10 cellular contexts compared by ENCODE assay signal in genomic region chr11:108871152-108871551, GRCh38.
A peak's percentile ranks its signal among the peaks of the same experiment; 100 is the strongest.
DNase-seq lines count a peak whose midpoint lies in the region; ATAC-seq, FAIRE-seq and TF ChIP-seq lines count a peak whose summit lies in the region.
"Had no signal": no experiment of that assay in that cellular context is flagged by ENCODE, and none has a peak within 500 bp of the region (broad histone marks: within the 10 kb centered on the region; RNA-seq: fewer than 3 reads in every experiment).

No MANE protein-coding gene starts in this region.

- H3K9me3 Mint-ChIP-seq in activated CD4-positive, alpha-beta memory T cell treated with anti-CD3 and anti-CD28 coated beads, Interleukin-2, amount 10 ng/mL, durations not matched to agents 7 days and 5 days: no peaks in the 10 kb centered on the region
- H3K9me3 Mint-ChIP-seq in CD14-positive monocyte: no peaks in the 10 kb centered on the region

- H3K27me3 ChIP-seq in Karpas-422 (ENCODE audit: low read length) (no peaks in the 10 kb centered on the region), kidney epithelial cell (ENCODE audit: control insufficient read depth, insufficient read depth, low read length) (no peaks in the 10 kb centered on the region), pancreas (no peaks in the 10 kb centered on the region)
- H3K27me3 ChIP-seq: BLaER1, neutrophil had no signal

- DNase-seq in DMS53 (lab: John Stamatoyannopoulos, UW): peak; percentile 49
- DNase-seq in DMS53 treated with DMSO at 0.1 percent for 48 hours (lab: John Stamatoyannopoulos, UW; ENCODE audit: unreplicated experiment): no peak
- DNase-seq in Karpas-422: peak; percentile 84
- peak; percentile 37 for DNase-seq in activated CD4-positive, alpha-beta memory T cell treated with anti-CD3 and anti-CD28 coated beads, Interleukin-2, amount 10 ng/mL, durations not matched to agents 7 days and 5 days
- DNase-seq in kidney epithelial cell (ENCODE audit: low read depth): no peak
- no peak for DNase-seq in pancreas
- no peak for DNase-seq in CD14-positive monocyte (ENCODE audit: low spot score)

- H3K27me3 Mint-ChIP-seq in activated CD4-positive, alpha-beta memory T cell treated with anti-CD3 and anti-CD28 coated beads, Interleukin-2, amount 10 ng/mL, durations not matched to agents 7 days and 5 days: no peaks in the 10 kb centered on the region
- no peaks in the 10 kb centered on the region for H3K27me3 Mint-ChIP-seq in CD14-positive monocyte (ENCODE audit: low read depth in 3 of 3)

- POLR2A ChIA-PET in activated CD4-positive, alpha-beta memory T cell treated with anti-CD3 and anti-CD28 coated beads, Interleukin-2, amount 10 ng/mL, durations not matched to agents 7 days and 5 days (lab: Charles Lee): no interaction called here

- ATAC-seq in pancreas (no peak), HG02642 (IDR thresholded peaks at IDR 0.05; ENCODE audit: poor library complexity, unreplicated experiment) (no peak)

- H3K36me3 ChIP-seq in Karpas-422 (ENCODE audit: insufficient read depth, low read length) (no peaks in the 10 kb centered on the region), kidney epithelial cell (ENCODE audit: control insufficient read depth, insufficient read depth, low read length) (no peaks in the 10 kb centered on the region), pancreas (no peaks in the 10 kb centered on the region)
- H3K36me3 ChIP-seq: BLaER1, neutrophil had no signal

- H3K4me1 ChIP-seq in Karpas-422 (ENCODE audit: low read length) (peaks cover 28% of the 10 kb centered on the region), pancreas (no peaks in the 10 kb centered on the region)
- H3K4me1 ChIP-seq: BLaER1 had no signal

- H4K20me1 ChIP-seq in Karpas-422 (ENCODE audit: insufficient read depth, low read depth, low read length): no peaks in the 10 kb centered on the region

- no peak overlapping the region for H3K4me3 Mint-ChIP-seq in activated CD4-positive, alpha-beta memory T cell treated with anti-CD3 and anti-CD28 coated beads, Interleukin-2, amount 10 ng/mL, durations not matched to agents 7 days and 5 days
- no peak overlapping the region for H3K4me3 Mint-ChIP-seq in CD14-positive monocyte

- H3K9ac ChIP-seq in Karpas-422 (ENCODE audit: low read length): no peak overlapping the region
- H3K9ac ChIP-seq: BLaER1 had no signal

- H3K4me3 ChIP-seq in Karpas-422 (ENCODE audit: low read length): no peak overlapping the region
- no peak overlapping the region for H3K4me3 ChIP-seq in kidney epithelial cell (ENCODE audit: low read depth, low read length)
- H3K4me3 ChIP-seq in pancreas: no peak overlapping the region
- H3K4me3 ChIP-seq: BLaER1 had no signal

- peaks cover 79% of the 10 kb centered on the region for H3K79me2 ChIP-seq in Karpas-422 (ENCODE audit: low read length)

- no peak for FAIRE-seq in pancreas (lab: Jason Lieb, UNC)

- no peak overlapping the region for H3K4me2 ChIP-seq in Karpas-422 (ENCODE audit: low read depth, low read length, poor library complexity, severe bottlenecking)
- H3K4me2 ChIP-seq: BLaER1 had no signal

- no peaks in the 10 kb centered on the region for H3K36me3 Mint-ChIP-seq in activated CD4-positive, alpha-beta memory T cell treated with anti-CD3 and anti-CD28 coated beads, Interleukin-2, amount 10 ng/mL, durations not matched to agents 7 days and 5 days (ENCODE audit: low read depth)
- no peaks in the 10 kb centered on the region for H3K36me3 Mint-ChIP-seq in CD14-positive monocyte

- no peak overlapping the region for H3K27ac ChIP-seq in Karpas-422 (ENCODE audit: low read length)
- H3K27ac ChIP-seq in pancreas: no peak overlapping the region
- H3K27ac ChIP-seq: BLaER1, neutrophil had no signal

- TF ChIP-seq CTCF in kidney epithelial cell (IDR thresholded peaks at IDR 0.05; ENCODE audit: insufficient read depth, low read length, poor library complexity, severe bottlenecking): peak; percentile 79
- TF ChIP-seq CTCF in pancreas (IDR thresholded peaks at IDR 0.05): peak in 2 of 4 donors; percentile 2 to 21
- TF ChIP-seq CTCF in CD14-positive monocyte (IDR thresholded peaks at IDR 0.05): no peak

- H3K27ac Mint-ChIP-seq in activated CD4-positive, alpha-beta memory T cell treated with anti-CD3 and anti-CD28 coated beads, Interleukin-2, amount 10 ng/mL, durations not matched to agents 7 days and 5 days: no peak overlapping the region
- H3K27ac Mint-ChIP-seq in CD14-positive monocyte: peak overlapping the region in 1 of 7 donors; percentile 35

- no peak overlapping the region for H2AFZ ChIP-seq in Karpas-422 (ENCODE audit: low read length)

- CTCF ChIA-PET in activated CD4-positive, alpha-beta memory T cell treated with anti-CD3 and anti-CD28 coated beads, Interleukin-2, amount 10 ng/mL, durations not matched to agents 7 days and 5 days (lab: Charles Lee): interaction anchor here (1.1 kb wide), 1 partner anchor 173 kb away, joined by 4 read pairs; no protein-coding TSS in a partner anchor

- intact Hi-C loops in pancreas (cut with DNase I): no loop called here
- intact Hi-C loops in CD14-positive monocyte (cut with micrococcal nuclease): no loop called here

- H3K9me2 ChIP-seq in Karpas-422 (replicated peaks; ENCODE audit: insufficient read depth, low read length): no peaks in the 10 kb centered on the region

- no peaks in the 10 kb centered on the region for H3K9me3 ChIP-seq in Karpas-422 (ENCODE audit: low read length)
- no peaks in the 10 kb centered on the region for H3K9me3 ChIP-seq in pancreas
- H3K9me3 ChIP-seq: BLaER1, neutrophil had no signal

- peaks cover 7% of the 10 kb centered on the region for H3K4me1 Mint-ChIP-seq in activated CD4-positive, alpha-beta memory T cell treated with anti-CD3 and anti-CD28 coated beads, Interleukin-2, amount 10 ng/mL, durations not matched to agents 7 days and 5 days
- H3K4me1 Mint-ChIP-seq in CD14-positive monocyte: peaks cover 3% of the 10 kb centered on the region

Comparison
In these comparisons a context has a peak if more than half of its experiments do, and no peak if none do; other contexts are left out.
1. DNase-seq: peak in DMS53 (single experiment), Karpas-422 (single experiment) and activated CD4-positive, alpha-beta memory T cell treated with anti-CD3 and anti-CD28 coated beads, Interleukin-2, amount 10 ng/mL, durations not matched to agents 7 days and 5 days (single experiment); none in DMS53 treated with DMSO at 0.1 percent for 48 hours (single experiment), kidney epithelial cell (single experiment), pancreas (0 of 6) and CD14-positive monocyte (single experiment).